Comparison of ENCODE assay signal across 8 cellular contexts in the genomic region with DNA sequence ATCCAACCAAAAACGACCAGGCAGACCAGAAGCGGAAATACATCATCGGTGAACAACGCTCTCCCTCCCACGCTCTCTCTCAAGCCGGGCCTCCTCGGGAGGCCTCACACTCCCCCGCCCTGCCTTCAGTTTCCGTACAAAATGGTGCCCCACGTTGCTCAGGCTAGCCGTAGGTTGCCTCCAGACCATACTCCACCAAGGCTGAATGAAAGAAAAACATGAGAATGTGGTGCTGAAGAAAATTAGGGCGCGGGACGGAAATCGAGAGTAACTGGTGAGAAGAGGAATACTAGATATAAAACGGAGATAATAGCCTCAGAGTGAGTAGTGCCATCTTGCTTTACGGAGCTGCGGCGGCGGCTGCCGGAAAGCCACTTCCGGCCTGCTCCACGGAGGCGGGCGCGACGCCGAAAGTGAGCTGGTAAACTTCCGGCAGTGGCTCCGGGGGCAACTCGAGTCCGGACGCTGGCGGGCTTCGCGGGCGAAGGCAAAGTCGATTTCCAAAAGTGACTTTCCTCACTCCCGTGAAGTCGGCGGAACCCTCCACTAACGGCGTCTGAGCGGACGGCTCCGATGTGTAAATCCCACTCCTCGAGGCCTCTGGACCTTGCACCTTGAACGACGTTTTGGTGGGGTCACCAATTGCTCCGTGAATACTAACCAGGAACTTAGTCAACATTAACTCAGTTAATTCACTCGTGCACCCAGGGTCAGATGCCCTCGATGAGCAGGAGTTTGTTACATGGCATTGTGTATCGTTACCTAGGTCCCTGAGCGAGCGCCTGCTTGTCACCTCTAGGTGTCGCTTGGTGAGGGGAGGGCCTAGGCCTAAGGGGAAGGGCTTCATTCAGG. TPM values are rescaled to one million over a fixed set of nuclear protein-coding genes. Genes with fewer than 3 reads are reported as not detected.
DNase-seq lines count a peak whose midpoint lies in the region; ATAC-seq, FAIRE-seq and TF ChIP-seq lines count a peak whose summit lies in the region.

A gene (minus strand): TSS at position 7 of the 852 bp plus-strand sequence. CDS start 980 bp downstream, outside the sequence.

- H3K79me2 ChIP-seq in OCI-LY3 (ENCODE audit: low read length) (peaks cover 33% of the 10 kb centered on the region), endothelial cell of umbilical vein (ENCODE audit: control insufficient read depth, insufficient read depth, low read length) (peaks cover 41% of the 10 kb centered on the region)

- intact Hi-C loops in endothelial cell of umbilical vein (cut with micrococcal nuclease), result loop anchor here (1.0 kb wide), 4 partner anchors 12 to 80 kb away; a partner anchor contains a TSS

- dilution Hi-C loops in endothelial cell of umbilical vein (cut with MboI; ENCODE audit: extremely low pct_ligation_motif_present, low sequenced_read_pairs), result no loop called here

- peaks cover 10% of the 10 kb centered on the region for H4K20me1 ChIP-seq in OCI-LY3 (ENCODE audit: insufficient read depth, low read length)
- no peaks in the 10 kb centered on the region for H4K20me1 ChIP-seq in endothelial cell of umbilical vein (replicated peaks; ENCODE audit: control insufficient read depth, extremely low read depth, insufficient read depth, low read length)

- H3K36me3 ChIP-seq in OCI-LY3 (replicated peaks; ENCODE audit: low read depth, low read length) (peaks cover 29% of the 10 kb centered on the region), endothelial cell of umbilical vein (ENCODE audit: control insufficient read depth in 2 of 2, extremely low read depth in 1 of 2, insufficient read depth in 2 of 2, low read length in 2 of 2) (peaks cover 0 to 4% of the 10 kb centered on the region in 2 experiments)

- CTCF ChIA-PET in endothelial cell of umbilical vein (lab: Charles Lee), result interaction anchor here (0.9 to 3.8 kb wide), 6 partner anchors 12 to 47 kb away, joined by 3 to 33 read pairs (median 4); a partner anchor contains a TSS

- peaks cover 17% of the 10 kb centered on the region for H3K4me1 ChIP-seq in OCI-LY3 (ENCODE audit: low read length)
- H3K4me1 ChIP-seq in endothelial cell of umbilical vein (ENCODE audit: control insufficient read depth, extremely low read depth, insufficient read depth, low read length), result peaks cover 45% of the 10 kb centered on the region
- peaks cover 69% of the 10 kb centered on the region for H3K4me1 ChIP-seq in mononuclear cell (ENCODE audit: insufficient read depth, low read length)

- H3K27ac ChIP-seq in OCI-LY3 (ENCODE audit: low read length) (peak within 1 kb of the TSS; percentile 83), endothelial cell of umbilical vein (ENCODE audit: insufficient read depth, low read depth, low read length) (peak within 1 kb of the TSS; percentile 89)

- no peaks in the 10 kb centered on the region for H3K9me1 ChIP-seq in endothelial cell of umbilical vein (replicated peaks; ENCODE audit: control insufficient read depth, extremely low read depth, insufficient read depth, low read length)

- TF ChIP-seq CTCF in OCI-LY3 (IDR thresholded peaks at IDR 0.05; ENCODE audit: low read depth, low read length) (peak; percentile 96), endothelial cell of umbilical vein (IDR thresholded peaks at IDR 0.05; ENCODE audit: extremely low read depth in 1 of 2, insufficient read depth in 1 of 2, low read depth in 1 of 2, low read length in 2 of 2) (peak; percentile 62 to 69)

- H2AFZ ChIP-seq in OCI-LY3 (ENCODE audit: low read depth, low read length) (peak within 1 kb of the TSS; percentile 98), endothelial cell of umbilical vein (ENCODE audit: low read depth, low read length) (peak within 1 kb of the TSS; percentile 67)

- H3K9me3 ChIP-seq in OCI-LY3 (ENCODE audit: insufficient read depth, low read length), result no peaks in the 10 kb centered on the region
- no peaks in the 10 kb centered on the region for H3K9me3 ChIP-seq in endothelial cell of umbilical vein (replicated peaks; ENCODE audit: control insufficient read depth, insufficient read depth, low read length)
- H3K9me3 ChIP-seq in mononuclear cell (ENCODE audit: low read depth, low read length), result no peaks in the 10 kb centered on the region

- BruUV-seq in endothelial cell of umbilical vein (replicated peaks; lab: Mats Ljungman, UMichigan), result TSS peak; percentile 94

- ATAC-seq in GM21526 (IDR thresholded peaks at IDR 0.05; ENCODE audit: low FRiP score, unreplicated experiment), result peak; percentile 88

- H3K4me2 ChIP-seq in OCI-LY3 (ENCODE audit: low read length), result peak within 1 kb of the TSS; percentile 95
- H3K4me2 ChIP-seq in endothelial cell of umbilical vein (ENCODE audit: insufficient read depth, low read length), result peak within 1 kb of the TSS; percentile 64

- peak; percentile 59 for TF ChIP-seq POLR2A in endothelial cell of umbilical vein (IDR thresholded peaks at IDR 0.05; ENCODE audit: low read depth, low read length)

- POLR2A ChIA-PET in endothelial cell of umbilical vein (lab: Charles Lee), result interaction anchor here (1.5 kb wide), 1 partner anchor 12 kb away, joined by 7 read pairs; a partner anchor contains a TSS

- FAIRE-seq in endothelial cell of umbilical vein (lab: Jason Lieb, UNC), result peak; percentile 98

- peak; percentile 94 for DNase-seq in DMS 273 treated with DMSO at 0.1 percent for 48 hours (lab: John Stamatoyannopoulos, UW)
- peak; percentile 94 for DNase-seq in HuH-7.5 (ENCODE audit: low spot score)
- DNase-seq in activated CD8-positive, alpha-beta memory T cell treated with anti-CD3 and anti-CD28 coated beads, Interleukin-2, amount 50 U/mL, for 48 hours, result peak; percentile 92
- DNase-seq in endothelial cell of umbilical vein (ENCODE audit: low read depth, low spot score), result peak; percentile 96
- peak; percentile 70 to 77 for DNase-seq in stimulated activated CD8-positive, alpha-beta memory T cell treated with anti-CD3 and anti-CD28 coated beads, Interleukin-4, amount 100 ng/mL, for 1 hour (ENCODE audit: low read depth in 2 of 2, low spot score in 1 of 2)

- H3K9ac ChIP-seq in OCI-LY3 (ENCODE audit: low read length) (peak within 1 kb of the TSS; percentile 91), endothelial cell of umbilical vein (replicated peaks; ENCODE audit: extremely low read depth, insufficient read depth, low read length) (peak within 1 kb of the TSS; percentile 88)

- peak within 1 kb of the TSS; percentile 86 for H3K4me3 ChIP-seq in OCI-LY3 (ENCODE audit: low read length)
- peak within 1 kb of the TSS; percentile 51 to 78 (median 73) for H3K4me3 ChIP-seq in endothelial cell of umbilical vein (replicated peaks in 1 of 3; ENCODE audit: insufficient read depth in 1 of 3, low read depth in 1 of 3, low read length in 3 of 3)
- peak within 1 kb of the TSS; percentile 89 for H3K4me3 ChIP-seq in mononuclear cell (ENCODE audit: low read length)

- H3K27me3 ChIP-seq in OCI-LY3 (ENCODE audit: low read depth, low read length) (no peaks in the 10 kb centered on the region), endothelial cell of umbilical vein (ENCODE audit: control insufficient read depth in 2 of 2, insufficient read depth in 2 of 2, low read length in 2 of 2) (no peaks in the 10 kb centered on the region), mononuclear cell (ENCODE audit: insufficient read depth, low read length) (no peaks in the 10 kb centered on the region)

TF ChIP-seq in endothelial cell of umbilical vein, 7 proteins besides CTCF, POLR2A, EP300 and RAD21:
- no peak for TF ChIP-seq FOS (IDR thresholded peaks at IDR 0.05; ENCODE audit: borderline replicate concordance, insufficient read depth, low read length)
- TF ChIP-seq POLR2AphosphoS5 (IDR thresholded peaks at IDR 0.05; ENCODE audit: insufficient read depth, low read depth, low read length), result peak; percentile 29
TF ChIP-seq in endothelial cell of umbilical vein: peak in this region for 1.

RNA-seq across cellular contexts. Expression of the gene that starts here (rescaled TPM):
- total RNA-seq in endothelial cell of umbilical vein (24.7 and 26.5 TPM in 2 replicates), mononuclear cell (8.7 TPM)
- 22.9 and 24.7 TPM in 2 replicates for polyA plus RNA-seq in endothelial cell of umbilical vein
- polyA plus RNA-seq in endothelial cell of umbilical vein (2011; cell fraction: cytosol; rRNA removed), result 20.0 and 23.7 TPM in 2 replicates
- 34.8 and 35.9 TPM in 2 replicates for polyA plus RNA-seq in endothelial cell of umbilical vein (2011; cell fraction: nucleus; rRNA removed)
- 12.4 TPM in 2 replicates for polyA plus RNA-seq in endothelial cell of umbilical vein (2012)
- 23.0 and 29.6 TPM in 2 replicates for polyA minus RNA-seq in endothelial cell of umbilical vein
- polyA minus RNA-seq in endothelial cell of umbilical vein (2011; cell fraction: cytosol; rRNA and poly(A)+ RNA removed), result 11.8 TPM
- 24.3 and 29.0 TPM in 2 replicates for polyA minus RNA-seq in endothelial cell of umbilical vein (2011; cell fraction: nucleus; rRNA and poly(A)+ RNA removed)

Comparison
In these comparisons a context has a peak if more than half of its experiments do, and no peak if none do; other contexts are left out.
1. Peak in every context shown above with its lines: DNase-seq, ATAC-seq, H3K4me3 ChIP-seq and H3K27ac ChIP-seq.